Comparison of ENCODE assay signal across 8 cellular contexts in the genomic region with DNA sequence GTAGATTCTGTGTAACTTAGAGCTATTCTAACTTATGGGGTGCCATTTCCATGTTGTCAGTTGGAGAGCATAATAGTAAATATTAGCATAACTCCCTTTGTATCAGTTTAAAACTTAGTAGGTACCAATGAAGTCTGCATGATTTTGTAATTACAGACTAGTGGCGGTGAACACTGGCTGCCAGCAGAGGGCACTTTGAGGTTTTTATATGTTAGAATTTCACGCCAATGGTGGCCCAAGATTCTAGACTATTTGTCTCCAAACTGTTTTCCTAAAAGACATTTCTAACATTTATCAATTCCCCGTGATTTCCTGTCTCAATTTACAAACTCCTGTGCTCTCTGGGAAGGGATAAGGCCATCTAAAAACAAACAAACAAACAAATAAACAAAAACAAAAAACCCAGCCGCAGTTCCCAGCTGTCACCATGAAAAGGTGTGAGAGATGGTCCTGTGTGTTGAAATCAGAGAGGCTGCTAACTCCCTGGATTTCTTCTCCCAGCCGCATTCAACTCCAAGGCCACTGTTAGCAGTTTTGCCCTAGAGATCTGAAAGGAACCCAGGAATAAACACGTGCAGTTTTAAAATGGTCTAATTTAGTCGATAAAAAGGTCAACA. TPM values are rescaled to one million over a fixed set of nuclear protein-coding genes. Genes with fewer than 3 reads are reported as not detected.
A peak's percentile ranks its signal among the peaks of the same experiment; 100 is the strongest.
DNase-seq lines count a peak whose midpoint lies in the region; ATAC-seq and TF ChIP-seq lines count a peak whose summit lies in the region.

No MANE protein-coding gene starts in this region.

- BruUV-seq in Panc1 (replicated peaks; lab: Mats Ljungman, UMichigan) = no TSS peak

- no peak for TF ChIP-seq EP300 in esophagus muscularis mucosa (IDR thresholded peaks at IDR 0.05)

- POLR2A ChIA-PET in Panc1 (lab: Charles Lee) = interaction anchor here (0.5 kb wide), 1 partner anchor 58 kb away, joined by 4 read pairs; a partner anchor contains a TSS

- H3K9me3 ChIP-seq in Panc1 (ENCODE audit: control insufficient read depth, insufficient read depth, low read depth, low read length) (no peaks in the 10 kb centered on the region), esophagus muscularis mucosa (no peaks in the 10 kb centered on the region), gastrocnemius medialis (no peaks in the 10 kb centered on the region)

- H3K4me1 ChIP-seq in Panc1 (ENCODE audit: control insufficient read depth, insufficient read depth, low read length) = no peaks in the 10 kb centered on the region
- H3K4me1 ChIP-seq in esophagus muscularis mucosa = peaks cover 6 to 9% (median 6%) of the 10 kb centered on the region in 4 donors
- peaks cover 0 to 1% of the 10 kb centered on the region in 2 donors for H3K4me1 ChIP-seq in gastrocnemius medialis

- peak; percentile 54 for DNase-seq in NCI-H2171 treated with DMSO at 0.1 percent for 48 hours (lab: John Stamatoyannopoulos, UW)
- DNase-seq in NCI-H2171 (lab: John Stamatoyannopoulos, UW) = no peak
- DNase-seq in Panc1 (ENCODE audit: low read depth, low spot score) = peak; percentile 20
- DNase-seq in esophagus muscularis mucosa (ENCODE audit: extremely low spot score) = no peak
- DNase-seq in pons (ENCODE audit: low spot score) = peak; percentile 75
- no peak for DNase-seq in gastrocnemius medialis

- CTCF ChIA-PET in Panc1 (lab: Charles Lee) = interaction anchor here (0.6 to 0.9 kb wide), 4 partner anchors 39 to 350 kb away, joined by 3 to 8 read pairs (median 4); no protein-coding TSS in a partner anchor

- no peaks in the 10 kb centered on the region for H3K27me3 ChIP-seq in Panc1 (ENCODE audit: control insufficient read depth, insufficient read depth, low read length)
- no peaks in the 10 kb centered on the region for H3K27me3 ChIP-seq in esophagus muscularis mucosa
- H3K27me3 ChIP-seq in gastrocnemius medialis = no peaks in the 10 kb centered on the region

- intact Hi-C loops in Panc1 (cut with micrococcal nuclease; ENCODE audit: unreplicated experiment) = loop anchor here (10.0 kb wide), 2 partner anchors 61 to 181 kb away; no protein-coding TSS in a partner anchor
- intact Hi-C loops in esophagus muscularis mucosa (cut with DNase I) = no loop called here
- intact Hi-C loops in gastrocnemius medialis (cut with DNase I; ENCODE audit: low total_unique reads) = no loop called here

- H3K36me3 ChIP-seq in Panc1 (ENCODE audit: control insufficient read depth, insufficient read depth, low read length) (no peaks in the 10 kb centered on the region), esophagus muscularis mucosa (no peaks in the 10 kb centered on the region), gastrocnemius medialis (no peaks in the 10 kb centered on the region)

- TF ChIP-seq CTCF in Panc1 (IDR thresholded peaks at IDR 0.05) (peak; percentile 75), esophagus muscularis mucosa (IDR thresholded peaks at IDR 0.05) (peak in 2 of 3 experiments; percentile 48 to 59), gastrocnemius medialis (IDR thresholded peaks at IDR 0.05 in 4 of 5, conservative IDR thresholded peaks at IDR 0.05 in 1 of 5) (no peak)

- peak; percentile 50 for ATAC-seq in HG03378 (IDR thresholded peaks at IDR 0.05; ENCODE audit: unreplicated experiment)
- no peak for ATAC-seq in Panc1
- ATAC-seq in gastrocnemius medialis = no peak
- no peak for ATAC-seq in HG02852 (IDR thresholded peaks at IDR 0.05; ENCODE audit: unreplicated experiment)

- H3K4me3 ChIP-seq in Panc1 (ENCODE audit: low read depth in 2 of 2, low read length in 2 of 2) = no peak overlapping the region
- no peak overlapping the region for H3K4me3 ChIP-seq in esophagus muscularis mucosa
- no peak overlapping the region for H3K4me3 ChIP-seq in gastrocnemius medialis

- in situ Hi-C loops in Panc1 (cut with HindIII; ENCODE audit: low pct_unique_long_range_greater_than_20kb, low sequenced_read_pairs) (no loop called here), gastrocnemius medialis (cut with MboI; ENCODE audit: low sequenced_read_pairs in 4 of 4) (no loop called here)

- no peak for TF ChIP-seq POLR2A in esophagus muscularis mucosa (IDR thresholded peaks at IDR 0.05; ENCODE audit: low read depth)
- no peak for TF ChIP-seq POLR2A in gastrocnemius medialis (IDR thresholded peaks at IDR 0.05)

- 46% methylated on average over 7 of the region's 7 CpGs for WGBS in esophagus muscularis mucosa

- H3K27ac ChIP-seq in Panc1 (ENCODE audit: low read length) (no peak overlapping the region), esophagus muscularis mucosa (replicated peaks in 1 of 4) (no peak overlapping the region), gastrocnemius medialis (no peak overlapping the region)

RNA-seq across cellular contexts. Expression of a gene that starts 57.6 kb away (rescaled TPM):
- total RNA-seq in Panc1 (2021; ENCODE audit: unreplicated experiment) (10.5 TPM), esophagus muscularis mucosa (1 to 10 TPM; 5.0 to 8.0 (median 6.9) TPM), gastrocnemius medialis (1 to 10 TPM; 4.6 to 6.8 (median 6.1) TPM)
- 8.0 TPM for polyA plus RNA-seq in Panc1 (2012; ENCODE audit: insufficient read length)

Comparison
In these comparisons a context has a peak if more than half of its experiments do, and no peak if none do; other contexts are left out.
1. DNase-seq: peak in NCI-H2171 treated with DMSO at 0.1 percent for 48 hours (single experiment), Panc1 (single experiment) and pons (single experiment); none in NCI-H2171 (single experiment), esophagus muscularis mucosa (single experiment) and gastrocnemius medialis (0 of 2).
2. CTCF ChIP-seq: peak in Panc1 (single experiment) and esophagus muscularis mucosa (2 of 3); none in gastrocnemius medialis (0 of 5).